Comparison of ENCODE assay signal across 8 cellular contexts in genomic region chr22:46006379-46007002, GRCh38. TPM values are rescaled to one million over a fixed set of nuclear protein-coding genes. Genes with fewer than 3 reads are reported as not detected.
DNase-seq lines count a peak whose midpoint lies in the region; ATAC-seq lines count a peak whose summit lies in the region.

No MANE protein-coding gene starts in this region.

- H3K9me3 Mint-ChIP-seq in activated CD4-positive, alpha-beta T cell treated with anti-CD3 and anti-CD28 coated beads for 36 hours (ENCODE audit: low read depth), result peaks cover 2% of the 10 kb centered on the region

- H3K4me3 Mint-ChIP-seq in activated CD4-positive, alpha-beta T cell treated with anti-CD3 and anti-CD28 coated beads for 36 hours, result no peak overlapping the region

- no peak overlapping the region for H3K27ac Mint-ChIP-seq in activated CD4-positive, alpha-beta T cell treated with anti-CD3 and anti-CD28 coated beads for 36 hours

- CTCF ChIA-PET in activated CD4-positive, alpha-beta T cell treated with anti-CD3 and anti-CD28 coated beads for 36 hours (lab: Charles Lee), result interaction anchor here (0.6 to 4.3 kb wide), 57 partner anchors 8 to 604 kb away, joined by 3 to 83 read pairs (median 3); partner anchors contain the start of gene TRMU

- no peaks in the 10 kb centered on the region for H3K36me3 Mint-ChIP-seq in activated CD4-positive, alpha-beta T cell treated with anti-CD3 and anti-CD28 coated beads for 36 hours (ENCODE audit: low read depth)

- intact Hi-C loops in activated CD4-positive, alpha-beta T cell treated with anti-CD3 and anti-CD28 coated beads for 36 hours (cut with DNase I, micrococcal nuclease), result loop anchor here (1.0 kb wide), 1 partner anchor 110 kb away; no protein-coding TSS in a partner anchor

- ATAC-seq in activated CD4-positive, alpha-beta T cell treated with anti-CD3 and anti-CD28 coated beads for 36 hours, result peak; percentile 91
- no peak for ATAC-seq in GM21825 (IDR thresholded peaks at IDR 0.05; ENCODE audit: unreplicated experiment)

- H3K4me1 Mint-ChIP-seq in activated CD4-positive, alpha-beta T cell treated with anti-CD3 and anti-CD28 coated beads for 36 hours, result peaks cover 7% of the 10 kb centered on the region

- POLR2A ChIA-PET in activated CD4-positive, alpha-beta T cell treated with anti-CD3 and anti-CD28 coated beads for 36 hours (lab: Charles Lee), result interaction anchor here (0.6 to 1.1 kb wide), 2 partner anchors 29 to 1153 kb away, joined by 4 to 9 read pairs; no protein-coding TSS in a partner anchor

- no peaks in the 10 kb centered on the region for H3K27me3 Mint-ChIP-seq in activated CD4-positive, alpha-beta T cell treated with anti-CD3 and anti-CD28 coated beads for 36 hours

- DNase-seq in NCI-H524 (lab: John Stamatoyannopoulos, UW) (peak; percentile 35 to 68), NCI-H524 treated with DMSO at 0.1 percent for 48 hours (lab: John Stamatoyannopoulos, UW) (no peak), NCI-H2196 treated with DMSO at 0.1 percent for 48 hours (lab: John Stamatoyannopoulos, UW; ENCODE audit: unreplicated experiment) (peak; percentile 92), cerebellar cortex (ENCODE audit: low spot score) (peak; percentile 88), kidney glomerular epithelial cell (lab: John Stamatoyannopoulos, UW) (peak; percentile 68)
- peak; percentile 94 for DNase-seq in activated CD4-positive, alpha-beta T cell treated with anti-CD3 and anti-CD28 coated beads for 36 hours
- peak; percentile 93 for DNase-seq in stimulated activated CD4-positive, alpha-beta T cell treated with anti-CD3 and anti-CD28 coated beads, Interleukin-15, amount 100 ng/mL, for 24 hours

RNA-seq across cellular contexts. Expression of gene WNT7B, which starts 29.5 kb away (rescaled TPM):
- not detected for total RNA-seq in activated CD4-positive, alpha-beta T cell treated with anti-CD3 and anti-CD28 coated beads for 36 hours
